ENCODE assay signal across 17 cellular contexts in the genomic region with DNA sequence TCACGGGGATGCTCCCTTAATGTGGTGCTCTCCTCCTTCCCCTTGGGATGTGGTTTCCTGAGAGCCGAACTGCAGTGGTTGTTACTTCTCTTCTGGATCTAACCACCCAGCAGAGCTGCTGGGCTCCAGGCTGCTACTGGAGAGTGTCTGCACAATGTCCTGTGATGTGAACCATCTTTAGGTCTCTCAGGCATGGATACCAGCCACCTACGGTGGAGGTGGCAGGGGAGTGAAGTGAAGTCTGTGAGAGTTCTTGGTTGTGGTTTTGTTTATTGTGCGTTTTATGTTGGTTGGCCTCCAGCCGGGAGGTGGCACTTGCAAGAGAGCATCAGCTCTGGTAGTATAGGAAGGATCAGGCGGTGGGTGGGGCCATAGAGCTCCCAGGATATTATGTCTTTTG.
DNase-seq lines count a peak whose midpoint lies in the region; ATAC-seq, FAIRE-seq and TF ChIP-seq lines count a peak whose summit lies in the region.
"Had no signal": no experiment of that assay in that cellular context is flagged by ENCODE, and none has a peak within 500 bp of the region (broad histone marks: within the 10 kb centered on the region; RNA-seq: fewer than 3 reads in every experiment).

No MANE protein-coding gene starts in this region.

- TF ChIP-seq EP300 in HepG2 (IDR thresholded peaks at IDR 0.05; ENCODE audit: low read depth in 2 of 2, low read length in 2 of 2): no peak
- TF ChIP-seq EP300 in HepG2 (CRISPR knock-in tag; IDR thresholded peaks at IDR 0.05; ENCODE audit: borderline replicate concordance): no peak

- FAIRE-seq in HepG2 (lab: Jason Lieb, UNC): no peak
- FAIRE-seq in bronchial epithelial cell (lab: Jason Lieb, UNC): peak; percentile 72
- FAIRE-seq: H1 had no signal

- ATAC-seq in HepG2 (0 out of 3 replicates have a peak, but pooled peaks have one; percentile 20), right lobe of liver (no peak), HG02970 (IDR thresholded peaks at IDR 0.05; ENCODE audit: low FRiP score, unreplicated experiment) (no peak)
- ATAC-seq: Right ventricle myocardium inferior had no signal

- H3K36me3 ChIP-seq in HepG2 (replicated peaks in 1 of 2; ENCODE audit: control insufficient read depth in 1 of 2, insufficient read depth in 2 of 2, low read length in 2 of 2) (no peaks in the 10 kb centered on the region), right lobe of liver (no peaks in the 10 kb centered on the region), bronchial epithelial cell (ENCODE audit: control insufficient read depth, insufficient read depth, low read length) (no peaks in the 10 kb centered on the region), Caco-2 (ENCODE audit: control insufficient read depth, insufficient read depth, low read length) (no peaks in the 10 kb centered on the region)

- no TSS peak for BruUV-seq in HepG2 (replicated peaks; lab: Mats Ljungman, UMichigan)
- no TSS peak for BruUV-seq in Caco-2 (replicated peaks; lab: Mats Ljungman, UMichigan)

- no peaks in the 10 kb centered on the region for H3K9me3 ChIP-seq in HepG2 (ENCODE audit: low read length)
- H3K9me3 ChIP-seq in right lobe of liver: no peaks in the 10 kb centered on the region
- no peaks in the 10 kb centered on the region for H3K9me3 ChIP-seq in Caco-2

- H3K79me2 ChIP-seq in HepG2 (ENCODE audit: insufficient read depth, low read length): no peaks in the 10 kb centered on the region

- H3K27ac Mint-ChIP-seq in Caco-2 (ENCODE audit: unreplicated experiment): no peak overlapping the region

- no peak overlapping the region for H3K4me3 Mint-ChIP-seq in Caco-2 (ENCODE audit: unreplicated experiment)

- CTCF ChIA-PET in HepG2 (lab: Yijun Ruan, JAX; ENCODE audit: low intra/inter-chr PET ratio, low total read pairs): no interaction called here
- CTCF ChIA-PET in Caco-2 (lab: Charles Lee): no interaction called here

- intact Hi-C loops in HepG2 (cut with micrococcal nuclease; ENCODE audit: unreplicated experiment): no loop called here
- intact Hi-C loops in right lobe of liver (cut with DNase I): no loop called here
- intact Hi-C loops in Caco-2 (cut with micrococcal nuclease; ENCODE audit: unreplicated experiment): no loop called here

- no peaks in the 10 kb centered on the region for H3K4me1 ChIP-seq in HepG2 (ENCODE audit: insufficient read depth, low read length)
- no peaks in the 10 kb centered on the region for H3K4me1 ChIP-seq in right lobe of liver
- no peaks in the 10 kb centered on the region for H3K4me1 ChIP-seq in Caco-2

- H3K27me3 Mint-ChIP-seq in Caco-2 (ENCODE audit: insufficient read depth, unreplicated experiment): no peaks in the 10 kb centered on the region

- TF ChIP-seq POLR2A in HepG2 (IDR thresholded peaks at IDR 0.05; ENCODE audit: insufficient read depth in 1 of 2, low read depth in 2 of 2, low read length in 2 of 2): no peak
- TF ChIP-seq POLR2A in right lobe of liver (IDR thresholded peaks at IDR 0.05): no peak

- H3K4me3 ChIP-seq in HepG2 (replicated peaks in 1 of 3; ENCODE audit: insufficient read depth in 1 of 3, low read depth in 2 of 3, low read length in 3 of 3) (no peak overlapping the region), right lobe of liver (no peak overlapping the region), bronchial epithelial cell (ENCODE audit: low read depth, low read length) (no peak overlapping the region), Caco-2 (ENCODE audit: low read depth, low read length) (no peak overlapping the region)

- no peak for TF ChIP-seq CTCF in HepG2 (CRISPR knock-in tag; IDR thresholded peaks at IDR 0.05)
- TF ChIP-seq CTCF in right lobe of liver (IDR thresholded peaks at IDR 0.05): no peak
- TF ChIP-seq CTCF in bronchial epithelial cell (IDR thresholded peaks at IDR 0.05; ENCODE audit: insufficient read depth, low read length, severe bottlenecking): no peak
- no peak for TF ChIP-seq CTCF in Caco-2 (IDR thresholded peaks at IDR 0.05; ENCODE audit: insufficient read depth in 1 of 2, low read depth in 1 of 2, low read length in 1 of 2, severe bottlenecking in 1 of 2, unreplicated experiment in 1 of 2)

- POLR2A ChIA-PET in HepG2 (lab: Yijun Ruan, JAX): no interaction called here
- POLR2A ChIA-PET in Caco-2 (lab: Charles Lee): no interaction called here

- H3K27ac ChIP-seq in HepG2 (ENCODE audit: extremely low read length, insufficient read depth, low read length) (no peak overlapping the region), right lobe of liver (no peak overlapping the region)
- H3K27ac ChIP-seq: 22Rv1 had no signal

- H3K4me1 Mint-ChIP-seq in Caco-2 (ENCODE audit: low read depth, unreplicated experiment): no peaks in the 10 kb centered on the region

- in situ Hi-C loops in HepG2 (cut with HindIII; ENCODE audit: extremely low pct_ligation_motif_present, low pct_unique_long_range_greater_than_20kb): loop anchor here (25.0 kb wide), 1 partner anchor 523 kb away; no protein-coding TSS in a partner anchor

- H3K36me3 Mint-ChIP-seq in Caco-2 (ENCODE audit: insufficient read depth, unreplicated experiment): peaks cover 9% of the 10 kb centered on the region

- no peak for TF ChIP-seq RAD21 in HepG2 (CRISPR knock-in tag; IDR thresholded peaks at IDR 0.05)

- H3K9ac ChIP-seq in HepG2 (ENCODE audit: insufficient read depth, low read depth, low read length): no peak overlapping the region

- H4K20me1 ChIP-seq in HepG2 (ENCODE audit: insufficient read depth, low read length): no peaks in the 10 kb centered on the region

- no peak overlapping the region for H3K4me2 ChIP-seq in HepG2 (ENCODE audit: low read depth, low read length)

- WGBS in HepG2 (ENCODE audit: low lambda C conversion rate): 51% methylated on average over 4 of the region's 6 CpGs
- WGBS in right lobe of liver (ENCODE audit: insufficient coverage, low coverage, low lambda C conversion rate, missing lambda C conversion rate): 57% methylated on average over 3 of the region's 6 CpGs

- H2AFZ ChIP-seq in HepG2 (ENCODE audit: low read length): no peak overlapping the region

- peak; percentile 63 for DNase-seq in NCI-H146 treated with DMSO at 0.1 percent for 48 hours (lab: John Stamatoyannopoulos, UW; ENCODE audit: unreplicated experiment)
- no peak for DNase-seq in NCI-H146 (lab: John Stamatoyannopoulos, UW)
- DNase-seq in HepG2 (ENCODE audit: low spot score): no peak
- DNase-seq in right lobe of liver: no peak
- no peak for DNase-seq in bronchial epithelial cell (ENCODE audit: low read depth)
- DNase-seq in Caco-2: no peak
- no peak for DNase-seq in NCI-H2171 treated with DMSO at 0.1 percent for 48 hours (lab: John Stamatoyannopoulos, UW)
- DNase-seq: AML-193, COR-L47, NCI-H1417 treated with DMSO at 0.1 percent for 48 hours, NCI-H2029, NCI-H446 treated with DMSO at 0.1 percent for 48 hours, NCI-H774 had no signal

- no peaks in the 10 kb centered on the region for H3K27me3 ChIP-seq in HepG2 (ENCODE audit: control insufficient read depth in 1 of 2, insufficient read depth in 2 of 2, low read length in 2 of 2)
- H3K27me3 ChIP-seq in right lobe of liver: no peaks in the 10 kb centered on the region
- H3K27me3 ChIP-seq in bronchial epithelial cell (ENCODE audit: control insufficient read depth, insufficient read depth, low read length): no peaks in the 10 kb centered on the region
- H3K27me3 ChIP-seq in Caco-2 (replicated peaks; ENCODE audit: control insufficient read depth, insufficient read depth, low read length): no peaks in the 10 kb centered on the region

- no peaks in the 10 kb centered on the region for H3K9me3 Mint-ChIP-seq in Caco-2 (ENCODE audit: unreplicated experiment)

TF ChIP-seq in HepG2, 621 proteins besides CTCF, POLR2A, EP300 and RAD21 (continues in another document):
- TF ChIP-seq CHCHD3 (CRISPR knock-in tag; IDR thresholded peaks at IDR 0.05): no peak
- TF ChIP-seq KDM1A (CRISPR knock-in tag; IDR thresholded peaks at IDR 0.05): no peak
- no peak for TF ChIP-seq PHF8 (CRISPR knock-in tag; IDR thresholded peaks at IDR 0.05)
- TF ChIP-seq ZNF160 (CRISPR knock-in tag; IDR thresholded peaks at IDR 0.05): no peak
- TF ChIP-seq HIVEP1 (CRISPR knock-in tag; IDR thresholded peaks at IDR 0.05): no peak
- TF ChIP-seq ZGPAT (CRISPR knock-in tag; IDR thresholded peaks at IDR 0.05): no peak
- no peak for TF ChIP-seq KLF16 (CRISPR knock-in tag; IDR thresholded peaks at IDR 0.05)
- TF ChIP-seq SOX5 (CRISPR knock-in tag; IDR thresholded peaks at IDR 0.05; ENCODE audit: borderline replicate concordance): no peak
- TF ChIP-seq ZNF430 (CRISPR knock-in tag; IDR thresholded peaks at IDR 0.05): no peak
- no peak for TF ChIP-seq ZNF329 (CRISPR knock-in tag; IDR thresholded peaks at IDR 0.05; ENCODE audit: low read depth)
- TF ChIP-seq SRSF1 (optimal IDR thresholded peaks at IDR 0.05; ENCODE audit: low read depth, low read length): no peak
